ENCODE assay signal across 10 cellular contexts in genomic region chr16:48444574-48444973, GRCh38. TPM values are rescaled to one million over a fixed set of nuclear protein-coding genes. Genes with fewer than 3 reads are reported as not detected.
DNase-seq lines count a peak whose midpoint lies in the region; ATAC-seq and TF ChIP-seq lines count a peak whose summit lies in the region.
"Had no signal": no experiment of that assay in that cellular context is flagged by ENCODE, and none has a peak within 500 bp of the region (broad histone marks: within the 10 kb centered on the region; RNA-seq: fewer than 3 reads in every experiment).

No MANE protein-coding gene starts in this region.

- ATAC-seq in left lobe of liver (peak; percentile 24), upper lobe of right lung (no peak), GM21529 (IDR thresholded peaks at IDR 0.05; ENCODE audit: unreplicated experiment) (no peak), HG03280 (IDR thresholded peaks at IDR 0.05; ENCODE audit: unreplicated experiment) (no peak)
- ATAC-seq: activated T-cell treated with anti-CD3 and anti-CD28 coated beads, Interleukin-2, amount 50 U/mL, for 72 hours had no signal

- peaks cover 9% of the 10 kb centered on the region for H3K4me1 ChIP-seq in upper lobe of right lung

- peaks cover 28% of the 10 kb centered on the region for H3K4me1 Mint-ChIP-seq in chondrocyte (ENCODE audit: low read depth)

- TF ChIP-seq CTCF in chondrocyte (IDR thresholded peaks at IDR 0.05) (no peak), upper lobe of right lung (IDR thresholded peaks at IDR 0.05) (no peak)

- H3K4me3 ChIP-seq in upper lobe of right lung = no peak overlapping the region

- intact Hi-C loops in upper lobe of right lung (cut with DNase I) = no loop called here

- H3K4me3 Mint-ChIP-seq in chondrocyte (ENCODE audit: unreplicated experiment) = peak overlapping the region; percentile 37
- H3K4me3 Mint-ChIP-seq: activated T-cell treated with anti-CD3 and anti-CD28 coated beads, Interleukin-2, amount 50 U/mL, for 72 hours had no signal

- H3K27ac Mint-ChIP-seq in chondrocyte (ENCODE audit: unreplicated experiment) = peak overlapping the region; percentile 88
- H3K27ac Mint-ChIP-seq: activated T-cell treated with anti-CD3 and anti-CD28 coated beads, Interleukin-2, amount 50 U/mL, for 72 hours had no signal

- no peaks in the 10 kb centered on the region for H3K9me3 ChIP-seq in upper lobe of right lung

- H3K27me3 ChIP-seq in upper lobe of right lung = no peaks in the 10 kb centered on the region

- no peaks in the 10 kb centered on the region for H3K27me3 Mint-ChIP-seq in chondrocyte (ENCODE audit: low read depth)

- peak; percentile 92 for DNase-seq in HT1080 (ENCODE audit: low read depth)
- no peak for DNase-seq in chondrocyte (ENCODE audit: low spot score)
- DNase-seq in left lobe of liver (ENCODE audit: low spot score) = no peak
- DNase-seq in upper lobe of right lung = no peak
- no peak for DNase-seq in DMS 273 (lab: John Stamatoyannopoulos, UW; ENCODE audit: unreplicated experiment)
- DNase-seq in iPS-NIHi7 (ENCODE audit: extremely low spot score) = no peak
- DNase-seq: activated T-cell treated with anti-CD3 and anti-CD28 coated beads, Interleukin-2, amount 50 U/mL, for 72 hours; RPMI8226 had no signal

- H3K9me3 Mint-ChIP-seq in chondrocyte (ENCODE audit: low read depth) = no peaks in the 10 kb centered on the region
- H3K9me3 Mint-ChIP-seq: activated T-cell treated with anti-CD3 and anti-CD28 coated beads, Interleukin-2, amount 50 U/mL, for 72 hours had no signal

- H3K27ac ChIP-seq in upper lobe of right lung = peak overlapping the region; percentile 31

- H3K36me3 ChIP-seq in upper lobe of right lung = no peaks in the 10 kb centered on the region

- H3K36me3 Mint-ChIP-seq in chondrocyte (ENCODE audit: low read depth) = no peaks in the 10 kb centered on the region

RNA-seq across cellular contexts. Expression of gene SIAH1, which starts 59.4 kb away (rescaled TPM):
- 15.5 and 16.3 TPM in 2 replicates for total RNA-seq in HT1080 (2014; rRNA removed; shearing (Covaris generic))
- 19.1 and 19.6 TPM in 2 replicates for polyA plus RNA-seq in HT1080 (2015; cell fraction: cytosol; rRNA removed)
- 12.1 and 13.2 TPM in 2 replicates for polyA plus RNA-seq in HT1080 (2015; cell fraction: nucleus; rRNA removed)
- total RNA-seq in chondrocyte = 33.8 to 52.0 TPM (median 34.5 TPM) in 3 replicates
- 6.9 TPM for total RNA-seq in left lobe of liver
- 24.8 TPM for total RNA-seq in upper lobe of right lung
